Comparison of ENCODE assay signal across 16 cellular contexts in the genomic region with DNA sequence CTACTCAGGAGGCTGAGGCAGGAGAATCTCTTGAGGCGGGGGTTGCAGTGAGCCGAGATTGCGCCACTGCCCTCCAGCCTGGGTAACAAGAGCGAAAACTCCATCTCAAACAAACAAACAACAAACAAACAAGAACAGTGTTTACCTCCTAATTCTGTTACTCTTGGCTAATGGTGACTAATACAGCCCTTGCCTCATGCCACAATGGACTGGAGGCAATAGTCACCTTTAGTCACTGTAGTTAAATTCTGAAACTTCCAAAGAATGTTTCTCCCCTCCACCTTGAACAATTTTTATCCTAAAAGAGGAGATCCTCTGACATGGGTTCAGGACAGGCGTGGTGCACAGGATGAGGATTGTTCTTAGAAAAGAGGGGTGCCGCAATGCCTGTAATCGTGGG.
"Had no signal": no experiment of that assay in that cellular context is flagged by ENCODE, and none has a peak within 500 bp of the region (broad histone marks: within the 10 kb centered on the region; RNA-seq: fewer than 3 reads in every experiment).

No MANE protein-coding gene starts in this region.

- H3K9me3 ChIP-seq: ascending aorta, psoas muscle, right lobe of liver, thoracic aorta, upper lobe of right lung had no signal

- H3K36me3 ChIP-seq: ascending aorta, right lobe of liver, thoracic aorta, upper lobe of right lung had no signal

- DNase-seq: activated CD4-positive, alpha-beta T cell treated with anti-CD3 and anti-CD28 coated beads, Interleukin-2, amount 10 ng/mL, durations not matched to agents 7 days and 5 days; activated CD8-positive, alpha-beta memory T cell treated with anti-CD3 and anti-CD28 coated beads, Interleukin-2, amount 50 U/mL, for 4 hours; activated gamma-delta T cell; cerebellar nuclear complex; cortex of kidney; immature natural killer cell; mesendoderm; naive thymus-derived CD8-positive, alpha-beta T cell; psoas muscle; right lobe of liver; stimulated activated naive B cell treated with anti-CD40 and anti-IgM and Interleukin-4, amounts not matched to agents 10 μg/mL and 1 μg/mL and 100 μg/mL, for 72 hours; T1000; upper lobe of right lung had no signal

- H3K4me3 ChIP-seq: ascending aorta, psoas muscle, right lobe of liver, thoracic aorta, upper lobe of right lung had no signal

- H3K4me1 ChIP-seq: ascending aorta, psoas muscle, upper lobe of right lung had no signal

- ATAC-seq: esophagus mucosa; naive thymus-derived CD8-positive, alpha-beta T cell; psoas muscle; stimulated activated naive B cell treated with anti-CD40 and anti-IgM and Interleukin-4, amounts not matched to agents 10 μg/mL and 1 μg/mL and 100 μg/mL, for 72 hours; upper lobe of right lung had no signal

- H3K27ac ChIP-seq: ascending aorta, psoas muscle, right lobe of liver, thoracic aorta, upper lobe of right lung had no signal

- H3K27me3 ChIP-seq: ascending aorta, right lobe of liver, upper lobe of right lung had no signal
